ENCODE assay signal across 19 cellular contexts in the genomic region with DNA sequence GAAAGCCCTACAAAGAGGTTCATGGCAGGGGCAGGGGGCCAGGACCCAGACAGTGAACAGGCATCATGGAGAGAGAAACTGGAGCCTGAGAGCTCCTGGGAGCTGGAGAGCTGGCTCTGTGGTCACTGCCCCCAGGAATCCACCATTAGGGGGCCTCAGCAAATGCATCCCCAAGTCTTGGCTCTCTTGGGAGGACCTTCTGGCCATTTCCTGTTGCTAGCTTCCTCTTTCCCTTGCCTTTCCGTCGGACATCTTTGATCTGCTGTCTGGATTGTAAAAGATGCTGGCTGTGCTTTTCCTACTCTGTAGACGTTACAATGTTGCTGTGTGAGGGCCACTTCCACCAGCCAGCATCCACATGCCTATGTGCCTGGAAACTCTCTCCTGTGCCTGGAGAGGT. TPM values are rescaled to one million over a fixed set of nuclear protein-coding genes. Genes with fewer than 3 reads are reported as not detected.
DNase-seq lines count a peak whose midpoint lies in the region; ATAC-seq, FAIRE-seq and TF ChIP-seq lines count a peak whose summit lies in the region.
"Had no signal": no experiment of that assay in that cellular context is flagged by ENCODE, and none has a peak within 500 bp of the region (broad histone marks: within the 10 kb centered on the region; RNA-seq: fewer than 3 reads in every experiment).

No MANE protein-coding gene starts in this region.

- no peak overlapping the region for H3K27ac Mint-ChIP-seq in activated CD4-positive, alpha-beta memory T cell treated with anti-CD3 and anti-CD28 coated beads, Interleukin-2, amount 10 ng/mL, durations not matched to agents 7 days and 5 days

- no peak overlapping the region for H2BK5ac ChIP-seq in H1 (ENCODE audit: low read depth, low read length)

- H3K27me3 Mint-ChIP-seq in activated CD4-positive, alpha-beta memory T cell treated with anti-CD3 and anti-CD28 coated beads, Interleukin-2, amount 10 ng/mL, durations not matched to agents 7 days and 5 days: peaks cover 3% of the 10 kb centered on the region

- H4K5ac ChIP-seq in H1 (ENCODE audit: insufficient read length, low read depth, low read length): no peak overlapping the region

- H4K8ac ChIP-seq in H1 (ENCODE audit: extremely low read depth, insufficient read depth, low read length): no peak overlapping the region; the same call in 1 of the 2 replicates

- H2BK12ac ChIP-seq in H1 (ENCODE audit: low read depth, low read length): no peak overlapping the region

- no peak overlapping the region for H3K4ac ChIP-seq in H1 (replicated peaks; ENCODE audit: insufficient read length, low read depth, low read length)

- H2BK15ac ChIP-seq in H1 (ENCODE audit: low read length): no peak overlapping the region

- FAIRE-seq in H1 (lab: Jason Lieb, UNC): no peak
- FAIRE-seq: GM12878 had no signal

- no peak overlapping the region for H3K4me3 Mint-ChIP-seq in activated CD4-positive, alpha-beta memory T cell treated with anti-CD3 and anti-CD28 coated beads, Interleukin-2, amount 10 ng/mL, durations not matched to agents 7 days and 5 days

- no peak overlapping the region for H2BK20ac ChIP-seq in H1 (ENCODE audit: low read length)

- H2AK5ac ChIP-seq in H1 (ENCODE audit: low read depth, low read length): no peak overlapping the region

- H3K27me3 ChIP-seq in H1 (replicated peaks in 1 of 4; ENCODE audit: control insufficient read depth in 3 of 4, extremely low read depth in 1 of 4, insufficient read depth in 3 of 4, low read length in 3 of 4) (no peaks in the 10 kb centered on the region), testis (no peaks in the 10 kb centered on the region)

- no peak for ATAC-seq in GM18517 (IDR thresholded peaks at IDR 0.05; ENCODE audit: unreplicated experiment)
- ATAC-seq: GM12878 had no signal

- H3K56ac ChIP-seq in H1 (replicated peaks; ENCODE audit: insufficient read length, low read depth, low read length): no peak overlapping the region

- no peak for TF ChIP-seq EP300 in H1 (IDR thresholded peaks at IDR 0.05; ENCODE audit: borderline replicate concordance in 1 of 2, low read depth in 2 of 2, low read length in 2 of 2)

- peak; percentile 30 for DNase-seq in CMK (ENCODE audit: low read depth)
- peak; percentile 28 for DNase-seq in NB4 (ENCODE audit: low read depth)
- DNase-seq in H1 (ENCODE audit: low read depth in 1 of 2, low spot score in 2 of 2): no peak
- peak; percentile 64 for DNase-seq in testis
- DNase-seq in activated CD4-positive, alpha-beta memory T cell treated with anti-CD3 and anti-CD28 coated beads, Interleukin-2, amount 10 ng/mL, durations not matched to agents 7 days and 5 days: no peak
- DNase-seq in mesenteric fat pad (ENCODE audit: low spot score): no peak
- DNase-seq: ACHN, Caco-2, EL, KG1, NCI-H1417 treated with DMSO at 0.1 percent for 48 hours, NCI-H1930, NCI-H345, NCI-H524 treated with DMSO at 0.1 percent for 48 hours, PC-9 had no signal

- POLR2A ChIA-PET in H1 (lab: Charles Lee; ENCODE audit: partially characterized antibody): interaction anchor here (1.6 kb wide), 1 partner anchor 10 kb away, joined by 4 read pairs; no protein-coding TSS in a partner anchor
- POLR2A ChIA-PET in activated CD4-positive, alpha-beta memory T cell treated with anti-CD3 and anti-CD28 coated beads, Interleukin-2, amount 10 ng/mL, durations not matched to agents 7 days and 5 days (lab: Charles Lee): no interaction called here

- H3K27ac ChIP-seq in H1 (ENCODE audit: low read depth, low read length): no peak overlapping the region
- no peak overlapping the region for H3K27ac ChIP-seq in testis
- H3K27ac ChIP-seq: PC-9 had no signal

- peaks cover 3 to 5% of the 10 kb centered on the region in 2 experiments; a peak in 1 of 4 replicates for H3K9me3 ChIP-seq in H1 (ENCODE audit: insufficient read depth in 2 of 2, low read depth in 1 of 2, low read length in 1 of 2)
- no peaks in the 10 kb centered on the region for H3K9me3 ChIP-seq in testis

- no peak for TF ChIP-seq RAD21 in H1 (IDR thresholded peaks at IDR 0.05 in 1 of 2, conservative IDR thresholded peaks at IDR 0.05 in 1 of 2; ENCODE audit: low read depth in 2 of 2, low read length in 2 of 2)

- peak overlapping the region; percentile 84; the same call in 1 of the 2 replicates for H2AFZ ChIP-seq in H1 (ENCODE audit: low read length)
- H2AFZ ChIP-seq: PC-9 had no signal

- H4K91ac ChIP-seq in H1 (replicated peaks; ENCODE audit: insufficient read length, low read length): no peak overlapping the region

- no peaks in the 10 kb centered on the region for H3K36me3 ChIP-seq in H1 (ENCODE audit: control insufficient read depth in 2 of 4, insufficient read depth in 4 of 4, low read length in 3 of 4)
- no peaks in the 10 kb centered on the region for H3K36me3 ChIP-seq in testis (ENCODE audit: low read depth, missing control alignments)

- no peaks in the 10 kb centered on the region for H3K79me2 ChIP-seq in H1 (ENCODE audit: control insufficient read depth in 1 of 2, insufficient read depth in 2 of 2, low read length in 2 of 2)

- no peaks in the 10 kb centered on the region for H3K79me1 ChIP-seq in H1 (ENCODE audit: low read depth, low read length)

- 91% methylated on average over 3 of the region's 3 CpGs; no CpG with 5 or more reads in 1 of the 2 experiments for WGBS in H1 (ENCODE audit: extremely low coverage in 1 of 2, insufficient coverage in 1 of 2, insufficient read length in 1 of 2, insufficient replicate concordance in 2 of 2, low coverage in 1 of 2, low lambda C conversion rate in 2 of 2, missing lambda C conversion rate in 1 of 2), 2 experiments
- WGBS in testis, 2 donors: 37 to 47% methylated on average over 3 of the region's 3 CpGs

- no peaks in the 10 kb centered on the region for H3K36me3 Mint-ChIP-seq in activated CD4-positive, alpha-beta memory T cell treated with anti-CD3 and anti-CD28 coated beads, Interleukin-2, amount 10 ng/mL, durations not matched to agents 7 days and 5 days (ENCODE audit: low read depth)

- CTCF ChIA-PET in H1 (lab: Charles Lee; ENCODE audit: partially characterized antibody): interaction anchor here (0.6 to 3.5 kb wide), 14 partner anchors 10 to 618 kb away, joined by 3 to 18 read pairs (median 4); a partner anchor contains a TSS
- CTCF ChIA-PET in activated CD4-positive, alpha-beta memory T cell treated with anti-CD3 and anti-CD28 coated beads, Interleukin-2, amount 10 ng/mL, durations not matched to agents 7 days and 5 days (lab: Charles Lee): interaction anchor here (1.2 to 3.3 kb wide), 2 partner anchors 10 to 15 kb away, joined by 3 to 17 read pairs; no protein-coding TSS in a partner anchor

- no peak overlapping the region for H2BK120ac ChIP-seq in H1 (replicated peaks; ENCODE audit: low read depth, low read length)

- no peak overlapping the region for H3K18ac ChIP-seq in H1 (ENCODE audit: extremely low read depth, low read length)

- H3K4me2 ChIP-seq in H1 (ENCODE audit: insufficient read depth in 1 of 2, low read depth in 2 of 2, low read length in 2 of 2): no peak overlapping the region
- H3K4me2 ChIP-seq: PC-9 had no signal

- no peaks in the 10 kb centered on the region for H3K9me3 Mint-ChIP-seq in activated CD4-positive, alpha-beta memory T cell treated with anti-CD3 and anti-CD28 coated beads, Interleukin-2, amount 10 ng/mL, durations not matched to agents 7 days and 5 days

- H3K4me1 ChIP-seq in H1 (replicated peaks in 1 of 4; ENCODE audit: control insufficient read depth in 3 of 4, insufficient read depth in 4 of 4, low read length in 3 of 4) (peaks cover 0 to 2% (median 0%) of the 10 kb centered on the region in 4 experiments; a peak in 1 of 7 replicates), testis (no peaks in the 10 kb centered on the region)
- H3K4me1 ChIP-seq: Caco-2 had no signal

- H3K4me1 Mint-ChIP-seq in activated CD4-positive, alpha-beta memory T cell treated with anti-CD3 and anti-CD28 coated beads, Interleukin-2, amount 10 ng/mL, durations not matched to agents 7 days and 5 days: no peaks in the 10 kb centered on the region

- no peak overlapping the region for H3K4me3 ChIP-seq in NB4 (ENCODE audit: low read depth, low read length)
- H3K4me3 ChIP-seq in H1 (ENCODE audit: extremely low read depth in 1 of 4, insufficient read depth in 2 of 4, low read depth in 3 of 4, low read length in 4 of 4): no peak overlapping the region
- no peak overlapping the region for H3K4me3 ChIP-seq in testis
- H3K4me3 ChIP-seq: GM12878, PC-9 had no signal

- intact Hi-C loops in testis (cut with DNase I; ENCODE audit: low total_unique reads): no loop called here

- H4K20me1 ChIP-seq in H1 (replicated peaks in 1 of 2; ENCODE audit: control insufficient read depth in 1 of 2, insufficient read depth in 2 of 2, low read length in 2 of 2): no peaks in the 10 kb centered on the region

- H3K23ac ChIP-seq in H1 (ENCODE audit: insufficient read length): no peak overlapping the region

- TF ChIP-seq CTCF in NB4 (IDR thresholded peaks at IDR 0.05; ENCODE audit: low read depth, low read length) (no peak), H1 (IDR thresholded peaks at IDR 0.05; ENCODE audit: control extremely low read depth in 1 of 3, insufficient read depth in 1 of 3, low read depth in 1 of 3, low read length in 3 of 3) (peak; percentile 17 to 27 (median 22); a peak in 3 of 4 replicates), testis (IDR thresholded peaks at IDR 0.05) (no peak)

- H3K9ac ChIP-seq in H1 (replicated peaks in 1 of 4; ENCODE audit: extremely low read depth in 1 of 4, low read depth in 3 of 4, low read length in 3 of 4): no peak overlapping the region

- TF ChIP-seq POLR2A in NB4 (IDR thresholded peaks at IDR 0.05; ENCODE audit: extremely low read depth, insufficient read length): no peak
- TF ChIP-seq POLR2A in H1 (IDR thresholded peaks at IDR 0.05; ENCODE audit: control extremely low read depth in 1 of 2, low read depth in 2 of 2, low read length in 2 of 2): no peak
- TF ChIP-seq POLR2A in testis (IDR thresholded peaks at IDR 0.05): no peak

- no peak overlapping the region for H3K14ac ChIP-seq in H1 (ENCODE audit: insufficient read length)

- peaks cover 4% of the 10 kb centered on the region; the same call in 1 of the 2 replicates for H3K23me2 ChIP-seq in H1 (ENCODE audit: low read depth, low read length)

RNA-seq across cellular contexts. Expression of a gene that starts 7.1 kb away (rescaled TPM):
- total RNA-seq in H1 (2021; fragmentation: NEBNext Ultra II Directional; extraction: Animal tissue kit (Norgen Biotek cat#: 25700)): not detected in 2 replicates
- polyA plus RNA-seq in H1 (2011; rRNA removed): 0.12 and 0.31 TPM in 2 replicates
- polyA plus RNA-seq in H1 (2011; cell fraction: cytosol; rRNA removed): 0.16 TPM
- polyA plus RNA-seq in H1 (2011; cell fraction: nucleus; rRNA removed): 0.31 TPM
- 0.29 to 0.44 TPM in 2 of 4 replicates, not detected in the others for polyA plus RNA-seq in H1 (2012, experiment 1 of 2)
- not detected for polyA plus RNA-seq in H1 (2012, experiment 2 of 2)
- polyA plus RNA-seq in H1 (2013, experiment 1 of 2): not detected
- polyA plus RNA-seq in H1 (2013, experiment 2 of 2): not detected
- polyA minus RNA-seq in H1 (2011; rRNA and poly(A)+ RNA removed): not detected in 2 replicates
- polyA minus RNA-seq in H1 (2011; cell fraction: cytosol; rRNA and poly(A)+ RNA removed): not detected
- not detected for polyA minus RNA-seq in H1 (2011; cell fraction: nucleus; rRNA and poly(A)+ RNA removed)
- total RNA-seq in testis: 1 to 10 TPM; 4.4 to 5.2 TPM
- polyA plus RNA-seq in testis (ENCODE audit: insufficient read depth, low read depth, low replicate concordance): 2.4 TPM
- total RNA-seq in activated CD4-positive, alpha-beta memory T cell treated with anti-CD3 and anti-CD28 coated beads, Interleukin-2, amount 10 ng/mL, durations not matched to agents 7 days and 5 days: not detected
- not detected for total RNA-seq in mesenteric fat pad
- total RNA-seq: Caco-2, GM12878, SK-MEL-5 had no signal
- polyA plus RNA-seq: GM12878 had no signal

RNA-seq across cellular contexts. Expression of a gene that starts 12.7 kb away (rescaled TPM):
- total RNA-seq in H1 (2021; fragmentation: NEBNext Ultra II Directional; extraction: Animal tissue kit (Norgen Biotek cat#: 25700)): 0.58 TPM in 1 of 2 replicates, not detected in the other
- polyA plus RNA-seq in H1 (2011; rRNA removed): 0.44 and 0.63 TPM in 2 replicates
- 0.78 TPM for polyA plus RNA-seq in H1 (2011; cell fraction: cytosol; rRNA removed)
- polyA plus RNA-seq in H1 (2011; cell fraction: nucleus; rRNA removed): 1.3 TPM
- polyA plus RNA-seq in H1 (2012, experiment 1 of 2): 0.20 to 0.31 TPM (median 0.23 TPM) in 3 of 4 replicates, not detected in the other
- polyA plus RNA-seq in H1 (2012, experiment 2 of 2): not detected
- polyA plus RNA-seq in H1 (2013, experiment 1 of 2): 0.30 TPM
- polyA plus RNA-seq in H1 (2013, experiment 2 of 2): 0.15 TPM
- polyA minus RNA-seq in H1 (2011; rRNA and poly(A)+ RNA removed): not detected in 2 replicates
- polyA minus RNA-seq in H1 (2011; cell fraction: cytosol; rRNA and poly(A)+ RNA removed): not detected
- polyA minus RNA-seq in H1 (2011; cell fraction: nucleus; rRNA and poly(A)+ RNA removed): not detected
- under 1 TPM in 1 of 2 donors, not detected in 1; 0.63 TPM for total RNA-seq in testis
- 0.67 TPM for polyA plus RNA-seq in testis (ENCODE audit: insufficient read depth, low read depth, low replicate concordance)
- total RNA-seq in activated CD4-positive, alpha-beta memory T cell treated with anti-CD3 and anti-CD28 coated beads, Interleukin-2, amount 10 ng/mL, durations not matched to agents 7 days and 5 days: under 1 TPM in 1 of 2 experiments, not detected in 1; 0.40 TPM
- not detected for total RNA-seq in mesenteric fat pad
- total RNA-seq: Caco-2, GM12878, H4 had no signal

Comparison
In these comparisons a context has a peak if more than half of its experiments do, and no peak if none do; other contexts are left out.
1. DNase-seq: peak in CMK (single experiment), NB4 (single experiment) and testis (single experiment); none in H1 (0 of 2), activated CD4-positive, alpha-beta memory T cell treated with anti-CD3 and anti-CD28 coated beads, Interleukin-2, amount 10 ng/mL, durations not matched to agents 7 days and 5 days (single experiment) and mesenteric fat pad (single experiment).
2. CTCF ChIP-seq: peak in H1 (3 of 3); none in NB4 (single experiment) and testis (0 of 3).